8 cellular contexts compared by ENCODE assay signal in genomic region chr1:20485527-20486456, GRCh38. TPM values are rescaled to one million over a fixed set of nuclear protein-coding genes. Genes with fewer than 3 reads are reported as not detected.
A peak's percentile ranks its signal among the peaks of the same experiment; 100 is the strongest.
DNase-seq lines count a peak whose midpoint lies in the region; TF ChIP-seq lines count a peak whose summit lies in the region.

Gene CAMK2N1, minus strand, starts transcription at chr1:20486210. Its CDS starts 831 bp downstream, at chr1:20485379.

- H3K4me1 ChIP-seq in HUES6 (ENCODE audit: control insufficient read depth, insufficient read depth, low read length) (peaks cover 23% of the 10 kb centered on the region), sigmoid colon (peaks cover 0 to 57% (median 37%) of the 10 kb centered on the region in 4 donors)

- TF ChIP-seq EP300 in sigmoid colon (IDR thresholded peaks at IDR 0.05), result no peak

- H3K9ac ChIP-seq in HUES6 (ENCODE audit: low read length), result peak within 1 kb of the TSS; percentile 40

- WGBS in sigmoid colon, 2 donors, result 1% methylated on average over 104 of the region's 104 CpGs

- intact Hi-C loops in sigmoid colon (cut with DNase I), result loop anchor here (5.0 to 10.0 kb wide), 4 partner anchors 323 to 511 kb away; partner anchors contain the start of genes PLA2G2A and PLA2G5

- H3K27ac ChIP-seq in HUES6 (ENCODE audit: low read depth, low read length) (no peak within 1 kb of the TSS), WERI-Rb-1 (no peak within 1 kb of the TSS), sigmoid colon (peak within 1 kb of the TSS; percentile 89 to 97 (median 92))

- TF ChIP-seq POLR2A in sigmoid colon (IDR thresholded peaks at IDR 0.05), result peak in 1 of 2 donors; percentile 63

- TF ChIP-seq CTCF in WERI-Rb-1 (IDR thresholded peaks at IDR 0.05; ENCODE audit: low read depth, low read length) (no peak), cardiac fibroblast (IDR thresholded peaks at IDR 0.05; ENCODE audit: low read depth, low read length) (no peak), sigmoid colon (IDR thresholded peaks at IDR 0.05) (no peak)

- DNase-seq in Ammon's horn (ENCODE audit: low spot score) (peak; percentile 83), WERI-Rb-1 (peak; percentile 27), cardiac fibroblast (ENCODE audit: low read depth in 2 of 2) (peak; percentile 67 to 82), iPS-NIHi7 (ENCODE audit: extremely low spot score) (peak; percentile 71), sigmoid colon (peak; percentile 93), NCI-H187 (lab: John Stamatoyannopoulos, UW) (no peak), NAMALWA (ENCODE audit: low spot score) (no peak)

- no peaks in the 10 kb centered on the region for H3K36me3 ChIP-seq in HUES6 (ENCODE audit: control insufficient read depth, insufficient read depth, low read length)
- no peaks in the 10 kb centered on the region for H3K36me3 ChIP-seq in WERI-Rb-1
- no peaks in the 10 kb centered on the region for H3K36me3 ChIP-seq in sigmoid colon

- peaks cover 92% of the 10 kb centered on the region for H3K27me3 ChIP-seq in HUES6 (ENCODE audit: control insufficient read depth, insufficient read depth, low read length)
- peaks cover 79% of the 10 kb centered on the region for H3K27me3 ChIP-seq in WERI-Rb-1 (ENCODE audit: insufficient read depth, low read depth, severe bottlenecking)
- H3K27me3 ChIP-seq in sigmoid colon, result no peaks in the 10 kb centered on the region

- H3K9me3 ChIP-seq in HUES6 (ENCODE audit: control insufficient read depth, insufficient read depth, low read depth, low read length), result no peaks in the 10 kb centered on the region
- H3K9me3 ChIP-seq in WERI-Rb-1 (ENCODE audit: severe bottlenecking), result no peaks in the 10 kb centered on the region
- no peaks in the 10 kb centered on the region for H3K9me3 ChIP-seq in sigmoid colon

- H3K4me3 ChIP-seq in HUES6 (ENCODE audit: low read depth, low read length) (peak within 1 kb of the TSS; percentile 75), WERI-Rb-1 (ENCODE audit: low read depth, low read length) (peak within 1 kb of the TSS; percentile 44), cardiac fibroblast (replicated peaks in 1 of 2; ENCODE audit: low read depth in 2 of 2, low read length in 2 of 2) (peak within 1 kb of the TSS; percentile 80 to 94), sigmoid colon (peak within 1 kb of the TSS; percentile 49 to 83 (median 80))

RNA-seq across cellular contexts. Expression of gene CAMK2N1, which starts in this region (rescaled TPM):
- total RNA-seq in sigmoid colon, result 10 to 100 TPM; 18.3 to 31.9 (median 28.0) TPM
- polyA plus RNA-seq in sigmoid colon, result 100 to 1,000 TPM in 2 of 3 donors, 10 to 100 TPM in 1; 43.9 to 247 (median 231) TPM

Comparison
In these comparisons a context has a peak if more than half of its experiments do, and no peak if none do; other contexts are left out.
1. DNase-seq: peak in Ammon's horn (single experiment), WERI-Rb-1 (single experiment), cardiac fibroblast (2 of 2), iPS-NIHi7 (single experiment) and sigmoid colon (single experiment); none in NCI-H187 (0 of 2) and NAMALWA (single experiment).
2. H3K27ac ChIP-seq: peak in sigmoid colon (4 of 4); none in HUES6 (single experiment) and WERI-Rb-1 (single experiment).
3. Peak in every context shown above with its lines, with median percentiles within 50 percentile points of each other: H3K4me3 ChIP-seq.